25 cellular contexts compared by ENCODE assay signal in the genomic region with DNA sequence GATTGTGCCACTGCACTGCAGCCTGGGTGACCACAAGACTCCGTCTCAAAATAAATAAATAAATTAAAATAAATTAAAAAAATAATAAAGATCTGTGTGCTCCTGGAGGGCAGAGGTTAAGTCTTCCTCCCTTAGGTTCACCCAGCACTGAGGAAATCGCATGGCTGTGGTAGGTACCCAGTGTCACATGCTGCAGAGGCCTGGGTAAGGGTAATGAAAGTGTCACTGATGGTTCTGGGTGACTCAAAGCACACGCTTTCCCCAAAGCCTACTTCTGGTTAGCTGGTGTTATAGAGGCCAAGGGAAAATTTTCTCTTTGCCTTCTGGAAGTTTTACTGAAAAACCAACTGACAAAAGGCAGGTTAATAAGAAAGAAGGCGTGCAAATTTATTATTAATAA.
"Had no signal": no experiment of that assay in that cellular context is flagged by ENCODE, and none has a peak within 500 bp of the region (broad histone marks: within the 10 kb centered on the region; RNA-seq: fewer than 3 reads in every experiment).

No MANE protein-coding gene starts in this region.

- H3K9me3 Mint-ChIP-seq: activated naive CD4-positive, alpha-beta T cell treated with anti-CD3 and anti-CD28 coated beads, Interleukin-2, amount 10 ng/mL, durations not matched to agents 7 days and 5 days; activated naive CD8-positive, alpha-beta T cell treated with anti-CD3 and anti-CD28 coated beads, Interleukin-2, amount 10 ng/mL, durations not matched to agents 7 days and 5 days; activated T-cell treated with anti-CD3 and anti-CD28 coated beads, Interleukin-2, amount 50 U/mL, for 24 hours; activated T-helper 2 cell treated with anti-CD3 and anti-CD28 coated beads, Interferon-gamma antibody, Interleukin-2, Interleukin-4, amounts not matched to agents 10 μg/mL and 5 μg/mL and 100 μg/mL, durations not matched to agents 14 hours and 24 hours and 36 hours had no signal

- H3K27ac Mint-ChIP-seq: activated CD4-positive, alpha-beta T cell treated with anti-CD3 and anti-CD28 coated beads, Interleukin-2, amount 10 ng/mL, durations not matched to agents 7 days and 5 days; activated CD8-positive, alpha-beta memory T cell treated with anti-CD3 and anti-CD28 coated beads, Interleukin-2, amount 10 ng/mL, durations not matched to agents 7 days and 5 days; activated naive CD4-positive, alpha-beta T cell treated with anti-CD3 and anti-CD28 coated beads, Interleukin-2, amount 10 ng/mL, durations not matched to agents 7 days and 5 days; activated naive CD8-positive, alpha-beta T cell treated with anti-CD3 and anti-CD28 coated beads, Interleukin-2, amount 10 ng/mL, durations not matched to agents 7 days and 5 days; activated T-cell treated with anti-CD3 and anti-CD28 coated beads, Interleukin-2, amount 50 U/mL, for 24 hours; activated T-helper 2 cell treated with anti-CD3 and anti-CD28 coated beads, Interferon-gamma antibody, Interleukin-2, Interleukin-4, amounts not matched to agents 10 μg/mL and 5 μg/mL and 100 μg/mL, durations not matched to agents 14 hours and 24 hours and 36 hours; IgD-negative memory B cell; T-helper 17 cell had no signal

- DNase-seq: activated CD4-positive, alpha-beta T cell treated with anti-CD3 and anti-CD28 coated beads, Interleukin-2, amount 10 ng/mL, durations not matched to agents 7 days and 5 days; activated CD4-positive, CD25-positive, alpha-beta regulatory T cell treated with anti-CD3 and anti-CD28 coated beads, Interleukin-2, amount 50 U/mL, for 72 hours; activated CD8-positive, alpha-beta memory T cell treated with anti-CD3 and anti-CD28 coated beads, Interleukin-2, amount 10 ng/mL, durations not matched to agents 7 days and 5 days; activated gamma-delta T cell treated with Interleukin-2 at 50 U/mL for 16 hours; activated naive CD4-positive, alpha-beta T cell treated with anti-CD3 and anti-CD28 coated beads, Interleukin-2, amount 10 ng/mL, durations not matched to agents 7 days and 5 days; activated naive CD8-positive, alpha-beta T cell treated with anti-CD3 and anti-CD28 coated beads, Interleukin-2, amount 10 ng/mL, durations not matched to agents 7 days and 5 days; activated T-cell treated with anti-CD3 and anti-CD28 coated beads, Interleukin-2, amount 50 U/mL, for 24 hours; aorta; caudate nucleus; KG1; NCI-H1048; NCI-H1417; NCI-H1930; NCI-H2171; NCI-H2227 treated with DMSO at 0.1 percent for 48 hours; NCI-H526; NCI-H82; PC-9; SIG-M5; T-helper 17 cell; T-helper 9 cell had no signal

- H3K9me3 ChIP-seq: breast epithelium had no signal

- H3K36me3 Mint-ChIP-seq: activated CD8-positive, alpha-beta memory T cell treated with anti-CD3 and anti-CD28 coated beads, Interleukin-2, amount 10 ng/mL, durations not matched to agents 7 days and 5 days; activated naive CD4-positive, alpha-beta T cell treated with anti-CD3 and anti-CD28 coated beads, Interleukin-2, amount 10 ng/mL, durations not matched to agents 7 days and 5 days; activated naive CD8-positive, alpha-beta T cell treated with anti-CD3 and anti-CD28 coated beads, Interleukin-2, amount 10 ng/mL, durations not matched to agents 7 days and 5 days; IgD-negative memory B cell; WTC11 had no signal

- H3K27ac ChIP-seq: breast epithelium, PC-9 had no signal

- H3K4me1 Mint-ChIP-seq: activated naive CD4-positive, alpha-beta T cell treated with anti-CD3 and anti-CD28 coated beads, Interleukin-2, amount 10 ng/mL, durations not matched to agents 7 days and 5 days had no signal

- H3K27me3 Mint-ChIP-seq: activated naive CD4-positive, alpha-beta T cell treated with anti-CD3 and anti-CD28 coated beads, Interleukin-2, amount 10 ng/mL, durations not matched to agents 7 days and 5 days; activated T-cell treated with anti-CD3 and anti-CD28 coated beads, Interleukin-2, amount 50 U/mL, for 24 hours; IgD-negative memory B cell; T-helper 17 cell had no signal

- H3K4me2 ChIP-seq: PC-9 had no signal

- H2AFZ ChIP-seq: PC-9 had no signal

- H3K4me3 ChIP-seq: breast epithelium, PC-9 had no signal

- H3K4me3 Mint-ChIP-seq: activated CD4-positive, alpha-beta T cell treated with anti-CD3 and anti-CD28 coated beads, Interleukin-2, amount 10 ng/mL, durations not matched to agents 7 days and 5 days; activated CD8-positive, alpha-beta memory T cell treated with anti-CD3 and anti-CD28 coated beads, Interleukin-2, amount 10 ng/mL, durations not matched to agents 7 days and 5 days; activated naive CD4-positive, alpha-beta T cell treated with anti-CD3 and anti-CD28 coated beads, Interleukin-2, amount 10 ng/mL, durations not matched to agents 7 days and 5 days; activated naive CD8-positive, alpha-beta T cell treated with anti-CD3 and anti-CD28 coated beads, Interleukin-2, amount 10 ng/mL, durations not matched to agents 7 days and 5 days; activated T-cell treated with anti-CD3 and anti-CD28 coated beads, Interleukin-2, amount 50 U/mL, for 24 hours; IgD-negative memory B cell; T-helper 17 cell; WTC11 had no signal

- H3K27me3 ChIP-seq: breast epithelium had no signal

- ATAC-seq: activated CD8-positive, alpha-beta memory T cell treated with anti-CD3 and anti-CD28 coated beads, Interleukin-2, amount 10 ng/mL, durations not matched to agents 7 days and 5 days; T-helper 17 cell; WTC11 had no signal

- H3K4me1 ChIP-seq: breast epithelium had no signal

- H3K36me3 ChIP-seq: breast epithelium had no signal
